ENCODE assay signal across 29 cellular contexts in genomic region chr16:10906482-10906881, GRCh38. TPM values are rescaled to one million over a fixed set of nuclear protein-coding genes. Genes with fewer than 3 reads are reported as not detected.
"Had no signal": no experiment of that assay in that cellular context is flagged by ENCODE, and none has a peak within 500 bp of the region (broad histone marks: within the 10 kb centered on the region; RNA-seq: fewer than 3 reads in every experiment).

No MANE protein-coding gene starts in this region.

- H3K27me3 ChIP-seq: MG63, SJSA1 had no signal

- DNase-seq: activated CD4-positive, alpha-beta memory T cell treated with anti-CD3 and anti-CD28 coated beads for 36 hours; activated CD4-positive, alpha-beta T cell treated with anti-CD3 and anti-CD28 coated beads for 1 hour; activated CD4-positive, alpha-beta T cell treated with anti-CD3 and anti-CD28 coated beads, Interleukin-2, amount 10 ng/mL, durations not matched to agents 7 days and 5 days; activated CD8-positive, alpha-beta memory T cell treated with anti-CD3 and anti-CD28 coated beads for 24 hours; activated gamma-delta T cell; activated naive CD4-positive, alpha-beta T cell treated with anti-CD3 and anti-CD28 coated beads for 36 hours; activated T-cell treated with anti-CD3 and anti-CD28 coated beads, Interleukin-2, amount 50 U/mL, for 48 hours; MG63; MV-4-11; NCI-H1417 treated with DMSO at 0.1 percent for 48 hours; NCI-H1694; NCI-H2029; NCI-H2107; NCI-H2171 treated with DMSO at 0.1 percent for 48 hours; NCI-H226; NCI-H526 treated with DMSO at 0.1 percent for 48 hours; NCI-H82; RPMI8226; SHP77; SW 1271 had no signal

- ATAC-seq: activated T-helper 17 cell treated with anti-CD3 and anti-CD28 coated beads, Interleukin-2, amount 50 U/mL, for 72 hours; SK-N-SH treated with all-trans-retinoic acid at 6 μM for 48 hours had no signal

- H3K4me1 Mint-ChIP-seq: activated CD4-positive, alpha-beta T cell treated with anti-CD3 and anti-CD28 coated beads, Interleukin-2, amount 10 ng/mL, durations not matched to agents 7 days and 5 days; activated T-helper 17 cell treated with anti-CD3 and anti-CD28 coated beads, Interleukin-2, amount 50 U/mL, for 72 hours; brain had no signal

- H3K27ac ChIP-seq: cardiac muscle cell, SJSA1 had no signal

- H3K27me3 Mint-ChIP-seq: activated CD4-positive, alpha-beta memory T cell treated with anti-CD3 and anti-CD28 coated beads for 36 hours; activated CD4-positive, alpha-beta T cell treated with anti-CD3 and anti-CD28 coated beads, Interleukin-2, amount 10 ng/mL, durations not matched to agents 7 days and 5 days; activated naive CD8-positive, alpha-beta T cell; activated T-helper 17 cell treated with anti-CD3 and anti-CD28 coated beads, Interleukin-2, amount 50 U/mL, for 72 hours; brain had no signal

- H3K4me1 ChIP-seq: SJSA1 had no signal

- H3K9me3 Mint-ChIP-seq: activated T-helper 17 cell treated with anti-CD3 and anti-CD28 coated beads, Interleukin-2, amount 50 U/mL, for 72 hours had no signal

- H3K36me3 Mint-ChIP-seq: activated CD4-positive, alpha-beta memory T cell treated with anti-CD3 and anti-CD28 coated beads for 36 hours; activated naive CD8-positive, alpha-beta T cell; brain had no signal

- H3K36me3 ChIP-seq: cardiac muscle cell, MG63, SJSA1 had no signal

- H3K4me3 ChIP-seq: cardiac muscle cell, MG63, SJSA1 had no signal

- H3K4me3 Mint-ChIP-seq: activated CD4-positive, alpha-beta memory T cell treated with anti-CD3 and anti-CD28 coated beads for 36 hours; activated CD4-positive, alpha-beta T cell treated with anti-CD3 and anti-CD28 coated beads, Interleukin-2, amount 10 ng/mL, durations not matched to agents 7 days and 5 days; activated naive CD4-positive, alpha-beta T cell treated with anti-CD3 and anti-CD28 coated beads for 36 hours; activated naive CD8-positive, alpha-beta T cell; activated T-helper 17 cell treated with anti-CD3 and anti-CD28 coated beads, Interleukin-2, amount 50 U/mL, for 72 hours; brain; T-helper 1 cell treated with Interleukin-12 subunit alpha and Interleukin-12 subunit beta and Interleukin-4 antibody, amounts not matched to agents 30 μg/mL and 1 μg/mL, for 36 hours had no signal

- H3K9me3 ChIP-seq: SJSA1 had no signal

- H3K27ac Mint-ChIP-seq: activated CD4-positive, alpha-beta memory T cell treated with anti-CD3 and anti-CD28 coated beads for 36 hours; activated CD4-positive, alpha-beta T cell treated with anti-CD3 and anti-CD28 coated beads, Interleukin-2, amount 10 ng/mL, durations not matched to agents 7 days and 5 days; activated naive CD4-positive, alpha-beta T cell treated with anti-CD3 and anti-CD28 coated beads for 36 hours; activated naive CD8-positive, alpha-beta T cell; activated T-helper 17 cell treated with anti-CD3 and anti-CD28 coated beads, Interleukin-2, amount 50 U/mL, for 72 hours; brain; T-helper 1 cell treated with Interleukin-12 subunit alpha and Interleukin-12 subunit beta and Interleukin-4 antibody, amounts not matched to agents 30 μg/mL and 1 μg/mL, for 36 hours had no signal

RNA-seq across cellular contexts. Expression of gene CIITA, which starts 29.5 kb away (rescaled TPM):
- total RNA-seq: astrocyte, NCI-H460 had no signal
